8 cellular contexts compared by ENCODE assay signal in genomic region chr15:97960364-97961066, GRCh38. TPM values are rescaled to one million over a fixed set of nuclear protein-coding genes. Genes with fewer than 3 reads are reported as not detected.
DNase-seq lines count a peak whose midpoint lies in the region; ATAC-seq and TF ChIP-seq lines count a peak whose summit lies in the region.

A gene with protein sequence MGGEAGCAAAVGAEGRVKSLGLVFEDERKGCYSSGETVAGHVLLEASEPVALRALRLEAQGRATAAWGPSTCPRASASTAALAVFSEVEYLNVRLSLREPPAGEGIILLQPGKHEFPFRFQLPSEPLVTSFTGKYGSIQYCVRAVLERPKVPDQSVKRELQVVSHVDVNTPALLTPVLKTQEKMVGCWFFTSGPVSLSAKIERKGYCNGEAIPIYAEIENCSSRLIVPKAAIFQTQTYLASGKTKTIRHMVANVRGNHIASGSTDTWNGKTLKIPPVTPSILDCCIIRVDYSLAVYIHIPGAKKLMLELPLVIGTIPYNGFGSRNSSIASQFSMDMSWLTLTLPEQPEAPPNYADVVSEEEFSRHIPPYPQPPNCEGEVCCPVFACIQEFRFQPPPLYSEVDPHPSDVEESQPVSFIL (plus strand): TSS chr15:97960703. CDS start chr15:97960862, 159 bp downstream.

- TF ChIP-seq CTCF in Caco-2 (IDR thresholded peaks at IDR 0.05; ENCODE audit: insufficient read depth in 1 of 2, low read depth in 1 of 2, low read length in 1 of 2, severe bottlenecking in 1 of 2, unreplicated experiment in 1 of 2) (no peak), RWPE1 (conservative IDR thresholded peaks at IDR 0.05; ENCODE audit: low read depth) (no peak), fibroblast of pulmonary artery (IDR thresholded peaks at IDR 0.05; ENCODE audit: low read length, missing control alignments) (no peak)

- H3K36me3 Mint-ChIP-seq in Caco-2 (ENCODE audit: insufficient read depth, unreplicated experiment) = peaks cover 6% of the 10 kb centered on the region
- H3K36me3 Mint-ChIP-seq in naive thymus-derived CD8-positive, alpha-beta T cell = no peaks in the 10 kb centered on the region
- H3K36me3 Mint-ChIP-seq in stimulated activated effector memory CD8-positive, alpha-beta T cell treated with anti-CD3 and anti-CD28 coated beads, Interleukin-12 subunit alpha, Interleukin-12 subunit beta, amount 100 ng/mL, for 72 hours = no peaks in the 10 kb centered on the region

- no TSS peak for BruUV-seq in Caco-2 (replicated peaks; lab: Mats Ljungman, UMichigan)

- H3K27ac Mint-ChIP-seq in Caco-2 (ENCODE audit: unreplicated experiment) = peak within 1 kb of the TSS; percentile 20
- H3K27ac Mint-ChIP-seq in naive thymus-derived CD8-positive, alpha-beta T cell = peak within 1 kb of the TSS; percentile 89 to 95 (median 94)
- H3K27ac Mint-ChIP-seq in stimulated activated effector memory CD8-positive, alpha-beta T cell treated with anti-CD3 and anti-CD28 coated beads, Interleukin-12 subunit alpha, Interleukin-12 subunit beta, amount 100 ng/mL, for 72 hours = no peak within 1 kb of the TSS

- no peaks in the 10 kb centered on the region for H3K27me3 Mint-ChIP-seq in Caco-2 (ENCODE audit: insufficient read depth, unreplicated experiment)
- peaks cover 0 to 2% (median 0%) of the 10 kb centered on the region in 5 donors for H3K27me3 Mint-ChIP-seq in naive thymus-derived CD8-positive, alpha-beta T cell

- peak within 1 kb of the TSS; percentile 83 for H3K27ac ChIP-seq in RWPE1

- H3K27me3 ChIP-seq in Caco-2 (replicated peaks; ENCODE audit: control insufficient read depth, insufficient read depth, low read length) = no peaks in the 10 kb centered on the region

- no peaks in the 10 kb centered on the region for H3K4me1 ChIP-seq in Caco-2

- no peaks in the 10 kb centered on the region for H3K36me3 ChIP-seq in Caco-2 (ENCODE audit: control insufficient read depth, insufficient read depth, low read length)

- CTCF ChIA-PET in Caco-2 (lab: Charles Lee) = no interaction called here
- CTCF ChIA-PET in RWPE1 (lab: Yijun Ruan, JAX) = interaction anchor here (0.5 kb wide), 1 partner anchor 832 kb away, joined by 4 read pairs; no protein-coding TSS in a partner anchor

- H3K4me1 Mint-ChIP-seq in Caco-2 (ENCODE audit: low read depth, unreplicated experiment) = no peaks in the 10 kb centered on the region
- peaks cover 13 to 38% (median 28%) of the 10 kb centered on the region in 4 donors for H3K4me1 Mint-ChIP-seq in naive thymus-derived CD8-positive, alpha-beta T cell
- peaks cover 5% of the 10 kb centered on the region for H3K4me1 Mint-ChIP-seq in stimulated activated effector memory CD8-positive, alpha-beta T cell treated with anti-CD3 and anti-CD28 coated beads, Interleukin-12 subunit alpha, Interleukin-12 subunit beta, amount 100 ng/mL, for 72 hours

- H3K4me3 ChIP-seq in Caco-2 (ENCODE audit: low read depth, low read length) = peak within 1 kb of the TSS; percentile 79
- peak within 1 kb of the TSS; percentile 59 for H3K4me3 ChIP-seq in fibroblast of pulmonary artery (replicated peaks; ENCODE audit: low read depth, low read length)

- no peaks in the 10 kb centered on the region for H3K9me3 Mint-ChIP-seq in Caco-2 (ENCODE audit: unreplicated experiment)
- peaks cover 0 to 2% (median 0%) of the 10 kb centered on the region in 9 donors for H3K9me3 Mint-ChIP-seq in naive thymus-derived CD8-positive, alpha-beta T cell
- H3K9me3 Mint-ChIP-seq in stimulated activated effector memory CD8-positive, alpha-beta T cell treated with anti-CD3 and anti-CD28 coated beads, Interleukin-12 subunit alpha, Interleukin-12 subunit beta, amount 100 ng/mL, for 72 hours = peaks cover 10% of the 10 kb centered on the region

- peak; percentile 88 for ATAC-seq in GM21723 (IDR thresholded peaks at IDR 0.05; ENCODE audit: unreplicated experiment)
- ATAC-seq in naive thymus-derived CD8-positive, alpha-beta T cell = peak; percentile 91 to 94
- ATAC-seq in stimulated activated effector memory CD8-positive, alpha-beta T cell treated with anti-CD3 and anti-CD28 coated beads, Interleukin-12 subunit alpha, Interleukin-12 subunit beta, amount 100 ng/mL, for 72 hours = peak; percentile 93

- intact Hi-C loops in Caco-2 (cut with micrococcal nuclease; ENCODE audit: unreplicated experiment) = loop anchor here (1.0 kb wide), 2 partner anchors 18 to 56 kb away; no protein-coding TSS in a partner anchor

- POLR2A ChIA-PET in Caco-2 (lab: Charles Lee) = no interaction called here
- POLR2A ChIA-PET in RWPE1 (lab: Yijun Ruan, JAX; ENCODE audit: low non-redundant PET) = interaction anchor here (0.5 kb wide), 1 partner anchor 80 kb away, joined by 3 read pairs; no protein-coding TSS in a partner anchor
- POLR2A ChIA-PET in naive thymus-derived CD8-positive, alpha-beta T cell (lab: Charles Lee) = no interaction called here

- DNase-seq in Caco-2 = peak; percentile 96 to 99
- DNase-seq in Kasumi-1 (lab: John Stamatoyannopoulos, UW) = peak; percentile 98
- DNase-seq in RWPE1 (ENCODE audit: low spot score) = peak; percentile 97
- DNase-seq in activated effector memory CD4-positive, alpha-beta T cell treated with anti-CD3 and anti-CD28 coated beads, Interleukin-2, amount 50 U/mL, for 16 hours = peak; percentile 97
- peak; percentile 100 for DNase-seq in fibroblast of pulmonary artery (ENCODE audit: low read depth)
- DNase-seq in naive thymus-derived CD8-positive, alpha-beta T cell = peak; percentile 94 to 100 (median 99)
- peak; percentile 29 to 76 for DNase-seq in stimulated activated effector memory CD8-positive, alpha-beta T cell treated with anti-CD3 and anti-CD28 coated beads, Interleukin-12 subunit alpha, Interleukin-12 subunit beta, amount 100 ng/mL, for 72 hours (ENCODE audit: low spot score in 2 of 2)

- H3K9me3 ChIP-seq in Caco-2 = no peaks in the 10 kb centered on the region

- H3K4me3 Mint-ChIP-seq in Caco-2 (ENCODE audit: unreplicated experiment) = peak within 1 kb of the TSS; percentile 58
- H3K4me3 Mint-ChIP-seq in naive thymus-derived CD8-positive, alpha-beta T cell = peak within 1 kb of the TSS; percentile 72 to 95 (median 88)
- peak within 1 kb of the TSS; percentile 57 for H3K4me3 Mint-ChIP-seq in stimulated activated effector memory CD8-positive, alpha-beta T cell treated with anti-CD3 and anti-CD28 coated beads, Interleukin-12 subunit alpha, Interleukin-12 subunit beta, amount 100 ng/mL, for 72 hours

RNA-seq across cellular contexts. Expression of the gene that starts here (rescaled TPM):
- total RNA-seq in Caco-2 (2022) = 3.2 and 4.1 TPM in 2 replicates
- 1 to 10 TPM; 1.3 to 1.5 TPM for total RNA-seq in naive thymus-derived CD8-positive, alpha-beta T cell
- polyA plus RNA-seq in naive thymus-derived CD8-positive, alpha-beta T cell = under 1 TPM; 0.53 to 0.63 (median 0.56) TPM

Comparison
In these comparisons a context has a peak if more than half of its experiments do, and no peak if none do; other contexts are left out.
1. Peak in every context shown above with its lines: DNase-seq, ATAC-seq, H3K4me3 ChIP-seq and H3K27ac ChIP-seq.